In genomic region chr1:54640361-54640760, GRCh38 we compare ENCODE assay signal across 22 cellular contexts. TPM values are rescaled to one million over a fixed set of nuclear protein-coding genes. Genes with fewer than 3 reads are reported as not detected.
"Had no signal": no experiment of that assay in that cellular context is flagged by ENCODE, and none has a peak within 500 bp of the region (broad histone marks: within the 10 kb centered on the region; RNA-seq: fewer than 3 reads in every experiment).

No MANE protein-coding gene starts in this region.

- H3K4me3 Mint-ChIP-seq: activated CD8-positive, alpha-beta T cell treated with anti-CD3 and anti-CD28 coated beads, Interleukin-2, amount 10 ng/mL, durations not matched to agents 7 days and 5 days; activated naive CD8-positive, alpha-beta T cell treated with anti-CD3 and anti-CD28 coated beads, Interleukin-2, amount 10 ng/mL, durations not matched to agents 7 days and 5 days; T-helper 1 cell treated with Interleukin-12 subunit alpha and Interleukin-12 subunit beta and Interleukin-4 antibody, amounts not matched to agents 30 μg/mL and 1 μg/mL, for 36 hours had no signal

- H3K27me3 ChIP-seq: adrenal gland had no signal

- H3K27ac Mint-ChIP-seq: activated CD8-positive, alpha-beta T cell treated with anti-CD3 and anti-CD28 coated beads, Interleukin-2, amount 10 ng/mL, durations not matched to agents 7 days and 5 days; activated naive CD8-positive, alpha-beta T cell treated with anti-CD3 and anti-CD28 coated beads, Interleukin-2, amount 10 ng/mL, durations not matched to agents 7 days and 5 days; T-helper 1 cell treated with Interleukin-12 subunit alpha and Interleukin-12 subunit beta and Interleukin-4 antibody, amounts not matched to agents 30 μg/mL and 1 μg/mL, for 36 hours had no signal

- H3K36me3 Mint-ChIP-seq: activated naive CD8-positive, alpha-beta T cell treated with anti-CD3 and anti-CD28 coated beads, Interleukin-2, amount 10 ng/mL, durations not matched to agents 7 days and 5 days had no signal

- H3K4me1 Mint-ChIP-seq: activated naive CD8-positive, alpha-beta T cell treated with anti-CD3 and anti-CD28 coated beads, Interleukin-2, amount 10 ng/mL, durations not matched to agents 7 days and 5 days had no signal

- H3K4me3 ChIP-seq: adrenal gland had no signal

- DNase-seq: activated CD4-positive, alpha-beta T cell treated with anti-CD3 and anti-CD28 coated beads for 48 hours; activated CD4-positive, alpha-beta T cell treated with anti-CD3 and anti-CD28 coated beads, Interleukin-2, amount 50 U/mL, for 4 hours; activated CD4-positive, CD25-positive, alpha-beta regulatory T cell treated with anti-CD3 and anti-CD28 coated beads, Interleukin-2, amount 50 U/mL, for 72 hours; activated CD8-positive, alpha-beta memory T cell treated with anti-CD3 and anti-CD28 coated beads, Interleukin-2, amount 50 U/mL, for 48 hours; activated CD8-positive, alpha-beta T cell treated with anti-CD3 and anti-CD28 coated beads, Interleukin-2, amount 10 ng/mL, durations not matched to agents 7 days and 5 days; activated naive CD4-positive, alpha-beta T cell treated with anti-CD3 and anti-CD28 coated beads, Interleukin-2, amount 50 U/mL, for 16 hours; activated naive CD8-positive, alpha-beta T cell treated with anti-CD3 and anti-CD28 coated beads, Interleukin-2, amount 10 ng/mL, durations not matched to agents 7 days and 5 days; activated T-cell treated with anti-CD3 and anti-CD28 coated beads, Interleukin-2, amount 50 U/mL, for 1 hour; adrenal gland; anterior cingulate cortex; cerebellar nuclear complex; NCI-H1048; NCI-H146; NCI-H187 treated with DMSO at 0.1 percent for 48 hours; NCI-H2107; NCI-H345; NCI-H510A; NCI-H526 treated with DMSO at 0.1 percent for 48 hours; NK-92 treated with Interleukin-12 subunit alpha and Interleukin-12 subunit beta, amount 100 ng/mL, for 24 hours; SHP77 treated with DMSO at 0.1 percent for 48 hours had no signal

- H3K36me3 ChIP-seq: adrenal gland had no signal

- H3K27ac ChIP-seq: adrenal gland had no signal

- ATAC-seq: activated CD8-positive, alpha-beta T cell treated with anti-CD3 and anti-CD28 coated beads, Interleukin-2, amount 10 ng/mL, durations not matched to agents 7 days and 5 days had no signal

RNA-seq across cellular contexts. Expression of gene MROH7, which starts 1.2 kb away (rescaled TPM):
- total RNA-seq: activated CD8-positive, alpha-beta T cell treated with anti-CD3 and anti-CD28 coated beads, Interleukin-2, amount 10 ng/mL, durations not matched to agents 7 days and 5 days had no signal

RNA-seq across cellular contexts. Expression of gene FAM151A, which starts 17.0 kb away (rescaled TPM):
- total RNA-seq: activated CD8-positive, alpha-beta T cell treated with anti-CD3 and anti-CD28 coated beads, Interleukin-2, amount 10 ng/mL, durations not matched to agents 7 days and 5 days; activated naive CD8-positive, alpha-beta T cell treated with anti-CD3 and anti-CD28 coated beads, Interleukin-2, amount 10 ng/mL, durations not matched to agents 7 days and 5 days; SK-MEL-5 had no signal
